Comparison of ENCODE assay signal across 8 cellular contexts in the genomic region with DNA sequence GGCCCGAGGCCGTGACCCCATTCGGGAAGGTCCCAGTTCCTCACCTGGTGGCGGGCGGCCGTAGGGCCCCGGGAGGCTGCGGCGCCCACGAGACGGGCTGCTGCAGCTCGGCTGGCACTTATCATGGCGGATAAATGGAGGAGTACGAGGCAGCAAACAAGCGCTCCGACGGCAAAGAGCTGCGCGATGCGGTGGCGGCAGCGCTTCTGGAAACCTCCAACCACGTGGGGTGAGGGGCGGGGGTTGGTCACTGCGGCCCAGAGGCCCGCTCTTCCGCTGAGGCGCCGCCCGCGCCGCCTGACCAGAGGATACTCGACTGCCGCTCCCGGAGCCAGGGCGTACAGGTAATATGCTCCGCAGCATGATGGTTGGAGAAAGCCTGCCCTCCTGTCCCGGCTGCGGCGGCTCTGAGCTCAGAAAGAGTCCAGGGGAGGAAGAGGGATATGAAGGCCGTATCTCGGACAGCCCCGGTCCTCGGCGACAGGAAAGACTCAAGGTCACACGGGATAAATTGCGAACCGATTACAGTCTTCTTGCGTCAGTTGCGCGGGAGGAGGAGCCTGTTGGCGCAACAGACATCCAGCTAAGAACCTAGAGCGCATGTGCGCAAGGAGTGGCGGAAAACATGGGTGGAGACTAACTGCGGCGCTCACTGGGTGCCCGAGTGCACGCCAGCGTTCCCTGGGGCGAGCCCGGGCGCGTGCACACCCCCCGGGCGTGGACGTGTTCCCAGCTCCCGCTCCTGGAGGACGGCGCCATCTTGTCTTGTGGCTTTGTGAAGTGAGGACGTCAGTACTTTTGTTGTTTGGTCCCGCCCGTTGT. TPM values are rescaled to one million over a fixed set of nuclear protein-coding genes. Genes with fewer than 3 reads are reported as not detected.
DNase-seq lines count a peak whose midpoint lies in the region; ATAC-seq and TF ChIP-seq lines count a peak whose summit lies in the region.

Gene HSPA9, minus strand, starts transcription at position 208 of the 822 bp plus-strand sequence. Its CDS starts 83 bp downstream, at position 125.

- no peaks in the 10 kb centered on the region for H3K9me3 ChIP-seq in SU-DHL-6 (ENCODE audit: insufficient read depth, low read length)
- H3K9me3 ChIP-seq in osteoblast (ENCODE audit: low read depth, low read length): no peaks in the 10 kb centered on the region
- no peaks in the 10 kb centered on the region for H3K9me3 ChIP-seq in thoracic aorta

- ATAC-seq in HG02678 (IDR thresholded peaks at IDR 0.05; ENCODE audit: unreplicated experiment): peak; percentile 84
- peak; percentile 90 for ATAC-seq in activated naive CD8-positive, alpha-beta T cell treated with anti-CD3 and anti-CD28 coated beads, Interleukin-2, amount 10 ng/mL, durations not matched to agents 7 days and 5 days (ENCODE audit: low read depth)
- ATAC-seq in thoracic aorta (ENCODE audit: insufficient number of reproducible peaks, low FRiP score, low read depth): peak; percentile 96

- peak within 1 kb of the TSS; percentile 45 for H2AFZ ChIP-seq in SU-DHL-6 (ENCODE audit: low read depth, low read length, severe bottlenecking)
- peak within 1 kb of the TSS; percentile 95 for H2AFZ ChIP-seq in osteoblast (ENCODE audit: low read length)

- TF ChIP-seq CTCF in SU-DHL-6 (IDR thresholded peaks at IDR 0.05; ENCODE audit: insufficient read depth, low read length, poor library complexity, severe bottlenecking) (no peak), glutamatergic neuron (IDR thresholded peaks at IDR 0.05; ENCODE audit: partially characterized antibody, unreplicated experiment) (no peak), osteoblast (IDR thresholded peaks at IDR 0.05; ENCODE audit: extremely low read depth, low read depth, low read length) (no peak), thoracic aorta (IDR thresholded peaks at IDR 0.05) (peak; percentile 34)

- POLR2A ChIA-PET in activated naive CD8-positive, alpha-beta T cell treated with anti-CD3 and anti-CD28 coated beads, Interleukin-2, amount 10 ng/mL, durations not matched to agents 7 days and 5 days (lab: Charles Lee): interaction anchor here (0.6 to 4.2 kb wide), 23 partner anchors 10 to 816 kb away, joined by 3 to 54 read pairs (median 4); partner anchors contain the start of genes BRD8, EGR1, ETF1 and FAM53C

- no peaks in the 10 kb centered on the region for H3K9me2 ChIP-seq in SU-DHL-6 (replicated peaks; ENCODE audit: insufficient read depth, low read length)

- peaks cover 18% of the 10 kb centered on the region for H3K36me3 Mint-ChIP-seq in activated naive CD8-positive, alpha-beta T cell treated with anti-CD3 and anti-CD28 coated beads, Interleukin-2, amount 10 ng/mL, durations not matched to agents 7 days and 5 days
- no peaks in the 10 kb centered on the region for H3K36me3 Mint-ChIP-seq in glutamatergic neuron (ENCODE audit: unreplicated experiment)

- no peaks in the 10 kb centered on the region for H3K27me3 Mint-ChIP-seq in activated naive CD8-positive, alpha-beta T cell treated with anti-CD3 and anti-CD28 coated beads, Interleukin-2, amount 10 ng/mL, durations not matched to agents 7 days and 5 days
- H3K27me3 Mint-ChIP-seq in glutamatergic neuron (ENCODE audit: unreplicated experiment): peaks cover 5% of the 10 kb centered on the region

- H3K9me3 Mint-ChIP-seq in activated naive CD8-positive, alpha-beta T cell treated with anti-CD3 and anti-CD28 coated beads, Interleukin-2, amount 10 ng/mL, durations not matched to agents 7 days and 5 days: no peaks in the 10 kb centered on the region
- peaks cover 11% of the 10 kb centered on the region for H3K9me3 Mint-ChIP-seq in glutamatergic neuron (ENCODE audit: unreplicated experiment)

- H3K4me1 Mint-ChIP-seq in activated naive CD8-positive, alpha-beta T cell treated with anti-CD3 and anti-CD28 coated beads, Interleukin-2, amount 10 ng/mL, durations not matched to agents 7 days and 5 days: peaks cover 17% of the 10 kb centered on the region
- H3K4me1 Mint-ChIP-seq in glutamatergic neuron (ENCODE audit: low read depth, unreplicated experiment): peaks cover 6% of the 10 kb centered on the region

- H3K4me1 ChIP-seq in osteoblast (ENCODE audit: insufficient read depth, low read length) (peaks cover 12% of the 10 kb centered on the region), thoracic aorta (ENCODE audit: control insufficient read depth in 1 of 2, low read depth in 2 of 2) (peaks cover 11 to 23% of the 10 kb centered on the region in 2 donors)

- TF ChIP-seq POLR2A in GM10847 (IDR thresholded peaks at IDR 0.05; ENCODE audit: extremely low read depth, insufficient read length): peak; percentile 79

- peak within 1 kb of the TSS; percentile 100 for H3K27ac Mint-ChIP-seq in activated naive CD8-positive, alpha-beta T cell treated with anti-CD3 and anti-CD28 coated beads, Interleukin-2, amount 10 ng/mL, durations not matched to agents 7 days and 5 days
- peak within 1 kb of the TSS; percentile 100 for H3K27ac Mint-ChIP-seq in glutamatergic neuron (ENCODE audit: unreplicated experiment)

- no peaks in the 10 kb centered on the region for H3F3A ChIP-seq in SU-DHL-6 (ENCODE audit: insufficient read depth)

- H3K4me2 ChIP-seq in SU-DHL-6 (ENCODE audit: low read depth, low read length, poor library complexity, severe bottlenecking) (peak within 1 kb of the TSS; percentile 87), osteoblast (ENCODE audit: insufficient read depth, low read length) (peak within 1 kb of the TSS; percentile 99)

- H3K36me3 ChIP-seq in SU-DHL-6 (ENCODE audit: low read length) (peaks cover 20% of the 10 kb centered on the region; the same call in 1 of the 2 replicates), osteoblast (ENCODE audit: insufficient read depth, low read length) (peaks cover 35% of the 10 kb centered on the region), thoracic aorta (peaks cover 24% of the 10 kb centered on the region)

- H3K27ac ChIP-seq in SU-DHL-6 (ENCODE audit: low read depth, low read length): peak within 1 kb of the TSS; percentile 87
- H3K27ac ChIP-seq in osteoblast (ENCODE audit: low read depth, low read length): peak within 1 kb of the TSS; percentile 100
- peak within 1 kb of the TSS; percentile 98 for H3K27ac ChIP-seq in thoracic aorta

- no peaks in the 10 kb centered on the region for H3K27me3 ChIP-seq in SU-DHL-6 (ENCODE audit: low read length)
- H3K27me3 ChIP-seq in osteoblast (ENCODE audit: insufficient read depth, low read length): no peaks in the 10 kb centered on the region
- H3K27me3 ChIP-seq in thoracic aorta (replicated peaks; ENCODE audit: insufficient read depth): no peaks in the 10 kb centered on the region

- peak within 1 kb of the TSS; percentile 86 for H3K4me3 ChIP-seq in SU-DHL-6 (ENCODE audit: insufficient read depth, low read length, poor library complexity, severe bottlenecking)
- peak within 1 kb of the TSS; percentile 99 for H3K4me3 ChIP-seq in osteoblast (ENCODE audit: insufficient read depth, low read length)
- H3K4me3 ChIP-seq in thoracic aorta: peak within 1 kb of the TSS; percentile 98

- peak; percentile 95 for DNase-seq in NCI-H128 (lab: John Stamatoyannopoulos, UW; ENCODE audit: unreplicated experiment)
- DNase-seq in activated naive CD8-positive, alpha-beta T cell treated with anti-CD3 and anti-CD28 coated beads, Interleukin-2, amount 10 ng/mL, durations not matched to agents 7 days and 5 days: peak; percentile 95
- peak; percentile 96 for DNase-seq in glutamatergic neuron
- peak; percentile 99 for DNase-seq in osteoblast (ENCODE audit: insufficient read length, low spot score, missing footprints)
- DNase-seq in thoracic aorta (ENCODE audit: low spot score): peak; percentile 96

- peaks cover 7% of the 10 kb centered on the region; the same call in 1 of the 2 replicates for H4K20me1 ChIP-seq in SU-DHL-6 (ENCODE audit: low read depth, low read length)
- H4K20me1 ChIP-seq in osteoblast (ENCODE audit: insufficient read depth, low read length): peaks cover 15% of the 10 kb centered on the region

- peak within 1 kb of the TSS; percentile 74 for H3K9ac ChIP-seq in SU-DHL-6 (ENCODE audit: low read length)

- peak within 1 kb of the TSS; percentile 90 for H3K4me3 Mint-ChIP-seq in activated naive CD8-positive, alpha-beta T cell treated with anti-CD3 and anti-CD28 coated beads, Interleukin-2, amount 10 ng/mL, durations not matched to agents 7 days and 5 days
- peak within 1 kb of the TSS; percentile 95 for H3K4me3 Mint-ChIP-seq in glutamatergic neuron (ENCODE audit: unreplicated experiment)

- H3K79me2 ChIP-seq in SU-DHL-6 (ENCODE audit: insufficient read depth, low read length) (peaks cover 40% of the 10 kb centered on the region), osteoblast (ENCODE audit: insufficient read depth, low read length) (peaks cover 47% of the 10 kb centered on the region)

RNA-seq across cellular contexts. Expression of gene HSPA9, which starts in this region (rescaled TPM):
- total RNA-seq in activated naive CD8-positive, alpha-beta T cell treated with anti-CD3 and anti-CD28 coated beads, Interleukin-2, amount 10 ng/mL, durations not matched to agents 7 days and 5 days: 100 to 1,000 TPM; 168 to 183 TPM
- total RNA-seq in glutamatergic neuron (ENCODE audit: unreplicated experiment) (184 TPM), osteoblast (499 and 624 TPM in 2 replicates), thoracic aorta (100 to 1,000 TPM; 202 to 294 TPM)

Comparison
In these comparisons a context has a peak if more than half of its experiments do, and no peak if none do; other contexts are left out.
1. Peak in every context shown above with its lines: DNase-seq, ATAC-seq, H3K4me3 ChIP-seq and H3K27ac ChIP-seq.